ENCODE assay signal across 8 cellular contexts in genomic region chr3:73624363-73625123, GRCh38. TPM values are rescaled to one million over a fixed set of nuclear protein-coding genes. Genes with fewer than 3 reads are reported as not detected.
A peak's percentile ranks its signal among the peaks of the same experiment; 100 is the strongest.
DNase-seq lines count a peak whose midpoint lies in the region; ATAC-seq and TF ChIP-seq lines count a peak whose summit lies in the region.

Gene PDZRN3 (minus strand): TSS chr3:73624941.

- TF ChIP-seq CTCF in fibroblast of mammary gland (conservative IDR thresholded peaks at IDR 0.05; ENCODE audit: control insufficient read depth, insufficient read depth, low read depth, low read length) = no peak
- TF ChIP-seq CTCF in activated CD8-positive, alpha-beta T cell treated with anti-CD3 and anti-CD28 coated beads for 36 hours (IDR thresholded peaks at IDR 0.05) = no peak

- H3K4me1 Mint-ChIP-seq in activated CD8-positive, alpha-beta T cell treated with anti-CD3 and anti-CD28 coated beads for 36 hours (ENCODE audit: low read depth) = no peaks in the 10 kb centered on the region

- no peaks in the 10 kb centered on the region for H3K9me3 Mint-ChIP-seq in activated CD8-positive, alpha-beta T cell treated with anti-CD3 and anti-CD28 coated beads for 36 hours

- peak within 1 kb of the TSS; percentile 69 for H3K4me3 ChIP-seq in fibroblast of mammary gland (ENCODE audit: control insufficient read depth, low read depth, low read length)

- CTCF ChIA-PET in activated CD8-positive, alpha-beta T cell treated with anti-CD3 and anti-CD28 coated beads for 36 hours (lab: Charles Lee) = no interaction called here

- H3K27me3 Mint-ChIP-seq in activated CD8-positive, alpha-beta T cell treated with anti-CD3 and anti-CD28 coated beads for 36 hours = peaks cover 14% of the 10 kb centered on the region

- POLR2A ChIA-PET in activated CD8-positive, alpha-beta T cell treated with anti-CD3 and anti-CD28 coated beads for 36 hours (lab: Charles Lee) = no interaction called here

- H3K36me3 Mint-ChIP-seq in activated CD8-positive, alpha-beta T cell treated with anti-CD3 and anti-CD28 coated beads for 36 hours (ENCODE audit: low read depth) = no peaks in the 10 kb centered on the region

- ATAC-seq in HG03039 (IDR thresholded peaks at IDR 0.05; ENCODE audit: unreplicated experiment) (no peak), HG02840 (IDR thresholded peaks at IDR 0.05; ENCODE audit: low FRiP score, unreplicated experiment) (no peak), HG03139 (IDR thresholded peaks at IDR 0.05; ENCODE audit: unreplicated experiment) (no peak)
- ATAC-seq in activated CD8-positive, alpha-beta T cell treated with anti-CD3 and anti-CD28 coated beads for 36 hours = no peak

- DNase-seq in DMS53 treated with DMSO at 0.1 percent for 48 hours (lab: John Stamatoyannopoulos, UW; ENCODE audit: unreplicated experiment) (peak; percentile 7), RKO (ENCODE audit: low spot score) (peak; percentile 60), fibroblast of mammary gland (ENCODE audit: low read depth) (peak; percentile 80), myocyte (ENCODE audit: low read depth) (peak; percentile 87)
- no peak for DNase-seq in activated CD8-positive, alpha-beta T cell treated with anti-CD3 and anti-CD28 coated beads for 36 hours

- intact Hi-C loops in activated CD8-positive, alpha-beta T cell treated with anti-CD3 and anti-CD28 coated beads for 36 hours (cut with micrococcal nuclease) = no loop called here

- no peak within 1 kb of the TSS for H3K27ac Mint-ChIP-seq in activated CD8-positive, alpha-beta T cell treated with anti-CD3 and anti-CD28 coated beads for 36 hours

- no peak within 1 kb of the TSS for H3K4me3 Mint-ChIP-seq in activated CD8-positive, alpha-beta T cell treated with anti-CD3 and anti-CD28 coated beads for 36 hours

RNA-seq across cellular contexts. Expression of gene PDZRN3, which starts in this region (rescaled TPM):
- total RNA-seq in myocyte = 70.8 and 135 TPM in 2 replicates
- polyA plus RNA-seq in myocyte (2012) = 27.3 TPM
- not detected for total RNA-seq in activated CD8-positive, alpha-beta T cell treated with anti-CD3 and anti-CD28 coated beads for 36 hours

Comparison
In these comparisons a context has a peak if more than half of its experiments do, and no peak if none do; other contexts are left out.
1. RNA of gene PDZRN3 (total RNA-seq): 70.8 to 135 TPM in myocyte; not detected in activated CD8-positive, alpha-beta T cell treated with anti-CD3 and anti-CD28 coated beads for 36 hours; every median in the first group is over 10 times any median in the second.